Comparison of ENCODE assay signal across 12 cellular contexts in genomic region chr3:149620291-149621020, GRCh38. TPM values are rescaled to one million over a fixed set of nuclear protein-coding genes. Genes with fewer than 3 reads are reported as not detected.
A peak's percentile ranks its signal among the peaks of the same experiment; 100 is the strongest.
DNase-seq lines count a peak whose midpoint lies in the region; ATAC-seq and TF ChIP-seq lines count a peak whose summit lies in the region.
"Had no signal": no experiment of that assay in that cellular context is flagged by ENCODE, and none has a peak within 500 bp of the region (broad histone marks: within the 10 kb centered on the region; RNA-seq: fewer than 3 reads in every experiment).

No MANE protein-coding gene starts in this region.

- CTCF ChIA-PET in MCF 10A (lab: Yijun Ruan, JAX) = interaction anchor here (0.8 to 2.0 kb wide), 5 partner anchors 12 to 52 kb away, joined by 3 to 6 read pairs (median 3); partner anchors contain the start of gene WWTR1
- CTCF ChIA-PET in CD8-positive, alpha-beta memory T cell (lab: Charles Lee) = interaction anchor here (0.9 kb wide), 1 partner anchor 38 kb away, joined by 3 read pairs; no protein-coding TSS in a partner anchor

- DNase-seq in activated naive CD8-positive, alpha-beta T cell treated with anti-CD3 and anti-CD28 coated beads, Interleukin-2, amount 50 U/mL, for 24 hours = no peak
- DNase-seq in activated naive CD8-positive, alpha-beta T cell treated with anti-CD3 and anti-CD28 coated beads for 36 hours = no peak
- DNase-seq in MCF 10A (ENCODE audit: unreplicated experiment) (no peak), testis (peak; percentile 44), H4 (ENCODE audit: low spot score) (no peak), Peyer's patch (no peak)
- DNase-seq in CD8-positive, alpha-beta memory T cell = no peak

- intact Hi-C loops in MCF 10A (cut with micrococcal nuclease) (loop anchor here (1.0 kb wide), 1 partner anchor 40 kb away; no protein-coding TSS in a partner anchor), testis (cut with DNase I; ENCODE audit: low total_unique reads) (no loop called here)

- no peaks in the 10 kb centered on the region for H3K36me3 Mint-ChIP-seq in activated naive CD8-positive, alpha-beta T cell treated with anti-CD3 and anti-CD28 coated beads, Interleukin-2, amount 50 U/mL, for 24 hours (ENCODE audit: low read depth)
- H3K36me3 Mint-ChIP-seq in activated naive CD8-positive, alpha-beta T cell treated with anti-CD3 and anti-CD28 coated beads for 36 hours = no peaks in the 10 kb centered on the region
- H3K36me3 Mint-ChIP-seq in MCF 10A (ENCODE audit: insufficient read depth, unreplicated experiment) = no peaks in the 10 kb centered on the region
- no peaks in the 10 kb centered on the region for H3K36me3 Mint-ChIP-seq in CD8-positive, alpha-beta memory T cell

- TF ChIP-seq CTCF in MCF 10A (IDR thresholded peaks at IDR 0.05; ENCODE audit: unreplicated experiment) = no peak
- no peak for TF ChIP-seq CTCF in testis (IDR thresholded peaks at IDR 0.05)
- no peak for TF ChIP-seq CTCF in Peyer's patch (IDR thresholded peaks at IDR 0.05)

- H3K4me3 Mint-ChIP-seq in activated naive CD8-positive, alpha-beta T cell treated with anti-CD3 and anti-CD28 coated beads, Interleukin-2, amount 50 U/mL, for 24 hours = no peak overlapping the region
- no peak overlapping the region for H3K4me3 Mint-ChIP-seq in activated naive CD8-positive, alpha-beta T cell treated with anti-CD3 and anti-CD28 coated beads for 36 hours
- no peak overlapping the region for H3K4me3 Mint-ChIP-seq in MCF 10A (ENCODE audit: unreplicated experiment)
- no peak overlapping the region for H3K4me3 Mint-ChIP-seq in CD8-positive, alpha-beta memory T cell
- H3K4me3 Mint-ChIP-seq: neural progenitor cell; stimulated activated naive CD8-positive, alpha-beta T cell treated with anti-CD3 and anti-CD28 coated beads, Interleukin-15, Interleukin-2, amounts not matched to agents 100 ng/mL and 50 ng/mL, for 24 hours had no signal

- H3K27me3 ChIP-seq in testis = no peaks in the 10 kb centered on the region
- H3K27me3 ChIP-seq in CD8-positive, alpha-beta memory T cell (ENCODE audit: insufficient read depth, low read length, poor library complexity, severe bottlenecking) = no peaks in the 10 kb centered on the region
- H3K27me3 ChIP-seq in Peyer's patch = no peaks in the 10 kb centered on the region
- H3K27me3 ChIP-seq: neural progenitor cell had no signal

- WGBS in testis, 2 donors = 47 to 55% methylated on average over 1 of the region's 1 CpG

- peaks cover 8% of the 10 kb centered on the region for H3K27me3 Mint-ChIP-seq in activated naive CD8-positive, alpha-beta T cell treated with anti-CD3 and anti-CD28 coated beads, Interleukin-2, amount 50 U/mL, for 24 hours
- H3K27me3 Mint-ChIP-seq in activated naive CD8-positive, alpha-beta T cell treated with anti-CD3 and anti-CD28 coated beads for 36 hours = peaks cover 18% of the 10 kb centered on the region
- H3K27me3 Mint-ChIP-seq in MCF 10A (ENCODE audit: insufficient read depth, unreplicated experiment) = no peaks in the 10 kb centered on the region
- peaks cover 0 to 3% of the 10 kb centered on the region in 2 donors for H3K27me3 Mint-ChIP-seq in CD8-positive, alpha-beta memory T cell

- H3K36me3 ChIP-seq in testis (ENCODE audit: low read depth, missing control alignments) = no peaks in the 10 kb centered on the region
- H3K36me3 ChIP-seq in CD8-positive, alpha-beta memory T cell (ENCODE audit: insufficient read depth, low read length) = no peaks in the 10 kb centered on the region
- no peaks in the 10 kb centered on the region for H3K36me3 ChIP-seq in Peyer's patch
- H3K36me3 ChIP-seq: neural progenitor cell had no signal

- no TSS peak for BruUV-seq in MCF 10A (replicated peaks; lab: Mats Ljungman, UMichigan)

- H3K4me1 Mint-ChIP-seq in activated naive CD8-positive, alpha-beta T cell treated with anti-CD3 and anti-CD28 coated beads, Interleukin-2, amount 50 U/mL, for 24 hours = peaks cover 12% of the 10 kb centered on the region
- peaks cover 4% of the 10 kb centered on the region for H3K4me1 Mint-ChIP-seq in activated naive CD8-positive, alpha-beta T cell treated with anti-CD3 and anti-CD28 coated beads for 36 hours
- H3K4me1 Mint-ChIP-seq in MCF 10A (ENCODE audit: insufficient read depth, unreplicated experiment) = peaks cover 34% of the 10 kb centered on the region
- H3K4me1 Mint-ChIP-seq in CD8-positive, alpha-beta memory T cell = peaks cover 10 to 24% (median 21%) of the 10 kb centered on the region in 3 donors

- H3K27ac Mint-ChIP-seq in activated naive CD8-positive, alpha-beta T cell treated with anti-CD3 and anti-CD28 coated beads, Interleukin-2, amount 50 U/mL, for 24 hours = no peak overlapping the region
- H3K27ac Mint-ChIP-seq in activated naive CD8-positive, alpha-beta T cell treated with anti-CD3 and anti-CD28 coated beads for 36 hours = no peak overlapping the region
- peak overlapping the region; percentile 28 for H3K27ac Mint-ChIP-seq in MCF 10A (ENCODE audit: low read depth, unreplicated experiment)
- peak overlapping the region in 1 of 8 donors; percentile 48 for H3K27ac Mint-ChIP-seq in CD8-positive, alpha-beta memory T cell
- H3K27ac Mint-ChIP-seq: neural progenitor cell; stimulated activated naive CD8-positive, alpha-beta T cell treated with anti-CD3 and anti-CD28 coated beads, Interleukin-15, Interleukin-2, amounts not matched to agents 100 ng/mL and 50 ng/mL, for 24 hours had no signal

- peaks cover 23% of the 10 kb centered on the region for H3K4me1 ChIP-seq in testis
- H3K4me1 ChIP-seq in CD8-positive, alpha-beta memory T cell (ENCODE audit: insufficient read depth, low read length) = no peaks in the 10 kb centered on the region
- peaks cover 0 to 17% (median 0%) of the 10 kb centered on the region in 4 donors for H3K4me1 ChIP-seq in Peyer's patch
- H3K4me1 ChIP-seq: neural progenitor cell had no signal

- H3K4me3 ChIP-seq in testis (no peak overlapping the region), Peyer's patch (no peak overlapping the region)
- H3K4me3 ChIP-seq in CD8-positive, alpha-beta memory T cell (ENCODE audit: low read length) = no peak overlapping the region
- H3K4me3 ChIP-seq: neural progenitor cell had no signal

- H3K27ac ChIP-seq in testis = peak overlapping the region; percentile 23 to 55
- H3K27ac ChIP-seq in CD8-positive, alpha-beta memory T cell (ENCODE audit: low read depth, low read length) = no peak overlapping the region
- H3K27ac ChIP-seq in Peyer's patch = no peak overlapping the region
- H3K27ac ChIP-seq: C4-2B, neural progenitor cell had no signal

- no peaks in the 10 kb centered on the region for H3K9me3 Mint-ChIP-seq in activated naive CD8-positive, alpha-beta T cell treated with anti-CD3 and anti-CD28 coated beads, Interleukin-2, amount 50 U/mL, for 24 hours
- H3K9me3 Mint-ChIP-seq in activated naive CD8-positive, alpha-beta T cell treated with anti-CD3 and anti-CD28 coated beads for 36 hours = no peaks in the 10 kb centered on the region
- H3K9me3 Mint-ChIP-seq in MCF 10A (ENCODE audit: unreplicated experiment) = no peaks in the 10 kb centered on the region
- H3K9me3 Mint-ChIP-seq in CD8-positive, alpha-beta memory T cell = peaks cover 0 to 1% (median 0%) of the 10 kb centered on the region in 5 donors
- H3K9me3 Mint-ChIP-seq: neural progenitor cell; stimulated activated naive CD8-positive, alpha-beta T cell treated with anti-CD3 and anti-CD28 coated beads, Interleukin-15, Interleukin-2, amounts not matched to agents 100 ng/mL and 50 ng/mL, for 24 hours had no signal

- TF ChIP-seq POLR2A in testis (IDR thresholded peaks at IDR 0.05) = no peak
- TF ChIP-seq POLR2A in Peyer's patch (IDR thresholded peaks at IDR 0.05) = no peak

- POLR2A ChIA-PET in MCF 10A (lab: Yijun Ruan, JAX) = interaction anchor here (0.5 to 3.3 kb wide), 9 partner anchors 11 to 322 kb away, joined by 3 to 19 read pairs (median 3); partner anchors contain the start of gene WWTR1
- POLR2A ChIA-PET in CD8-positive, alpha-beta memory T cell (lab: Charles Lee) = no interaction called here

- H3K9me3 ChIP-seq in testis = no peaks in the 10 kb centered on the region
- no peaks in the 10 kb centered on the region for H3K9me3 ChIP-seq in CD8-positive, alpha-beta memory T cell (ENCODE audit: low read length)
- no peaks in the 10 kb centered on the region for H3K9me3 ChIP-seq in Peyer's patch

- peak; percentile 49 for ATAC-seq in activated naive CD8-positive, alpha-beta T cell treated with anti-CD3 and anti-CD28 coated beads, Interleukin-2, amount 50 U/mL, for 24 hours
- peak; percentile 62 for ATAC-seq in HG03175 (IDR thresholded peaks at IDR 0.05; ENCODE audit: unreplicated experiment)
- ATAC-seq: HCT116 had no signal

RNA-seq across cellular contexts. Expression of gene WWTR1, which starts 37.4 kb away (rescaled TPM):
- under 1 TPM; 0.16 to 0.33 TPM for total RNA-seq in activated naive CD8-positive, alpha-beta T cell treated with anti-CD3 and anti-CD28 coated beads for 36 hours
- total RNA-seq in MCF 10A (2022) (52.9 and 54.9 TPM in 2 replicates), testis (10 to 100 TPM; 46.5 to 47.0 TPM), Peyer's patch (10 to 100 TPM; 13.8 to 62.7 (median 18.5) TPM)
- polyA plus RNA-seq in testis (ENCODE audit: insufficient read depth, low read depth, low replicate concordance) = 19.4 TPM
- 37.2 and 47.4 TPM in 2 replicates for total RNA-seq in H4 (2014; rRNA removed; shearing (Covaris generic))
- total RNA-seq in CD8-positive, alpha-beta memory T cell = 1 to 10 TPM in 1 of 2 experiments, under 1 TPM in 1; 0.98 to 1.9 TPM
- polyA plus RNA-seq in CD8-positive, alpha-beta memory T cell = 0.60 TPM

Comparison
In these comparisons a context has a peak if more than half of its experiments do, and no peak if none do; other contexts are left out.
1. H3K27ac ChIP-seq: peak in testis (2 of 2); none in CD8-positive, alpha-beta memory T cell (single experiment) and Peyer's patch (0 of 4).
2. RNA of gene WWTR1, which starts 37.4 kb away (total RNA-seq): 52.9 to 54.9 TPM in MCF 10A, 37.2 to 47.4 TPM in H4, 46.5 to 47.0 TPM in testis and 13.8 to 62.7 TPM in Peyer's patch; 0.98 to 1.9 TPM in CD8-positive, alpha-beta memory T cell and 0.16 to 0.33 TPM in activated naive CD8-positive, alpha-beta T cell treated with anti-CD3 and anti-CD28 coated beads for 36 hours; every median in the first group is over 4 times any median in the second.